ENCODE assay signal across 32 cellular contexts in the genomic region with DNA sequence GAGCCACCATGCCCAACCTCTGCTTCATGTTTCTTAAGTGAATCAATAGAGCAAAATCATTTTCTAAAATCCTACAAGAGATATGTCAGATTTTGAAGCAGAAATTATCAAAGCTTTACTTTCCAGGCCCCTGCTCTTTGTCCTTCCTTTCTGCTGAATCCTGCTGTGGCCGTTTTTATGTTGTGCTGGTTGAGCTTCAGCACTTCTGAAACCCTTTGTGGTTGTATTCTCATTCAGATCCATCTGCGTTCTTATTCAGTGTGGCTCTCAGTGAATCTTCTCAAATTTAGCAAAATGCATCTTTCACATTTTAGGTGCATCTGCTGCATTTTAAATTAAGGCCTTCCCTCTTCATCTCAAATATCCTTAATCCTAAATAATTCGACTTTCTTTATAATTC. TPM values are rescaled to one million over a fixed set of nuclear protein-coding genes. Genes with fewer than 3 reads are reported as not detected.
A peak's percentile ranks its signal among the peaks of the same experiment; 100 is the strongest.
DNase-seq lines count a peak whose midpoint lies in the region; ATAC-seq, FAIRE-seq and TF ChIP-seq lines count a peak whose summit lies in the region.
"Had no signal": no experiment of that assay in that cellular context is flagged by ENCODE, and none has a peak within 500 bp of the region (broad histone marks: within the 10 kb centered on the region; RNA-seq: fewer than 3 reads in every experiment).

No MANE protein-coding gene starts in this region.

- H3K4ac ChIP-seq in H1 (replicated peaks; ENCODE audit: insufficient read length, low read depth, low read length): no peak overlapping the region

- H3K9me3 Mint-ChIP-seq in GM23338: no peaks in the 10 kb centered on the region
- H3K9me3 Mint-ChIP-seq: brain; CD8-positive, alpha-beta T cell; naive B cell had no signal

- WGBS in H1 (ENCODE audit: extremely low coverage in 1 of 2, insufficient coverage in 1 of 2, insufficient read length in 1 of 2, insufficient replicate concordance in 2 of 2, low coverage in 1 of 2, low lambda C conversion rate in 2 of 2, missing lambda C conversion rate in 1 of 2), 2 experiments: 11 to 100% methylated on average over 1 to 3 of the region's 3 CpGs

- FAIRE-seq in H1 (lab: Jason Lieb, UNC): peak; percentile 79
- FAIRE-seq: K562 had no signal

- H3K9me3 ChIP-seq in MM.1S (replicated peaks; ENCODE audit: insufficient read depth, low read length) (no peaks in the 10 kb centered on the region), H1 (ENCODE audit: insufficient read depth in 2 of 2, low read depth in 1 of 2, low read length in 1 of 2) (no peaks in the 10 kb centered on the region)
- H3K9me3 ChIP-seq: heart right ventricle, lower lobe of right lung, prostate gland, right lobe of liver, spleen, thyroid gland had no signal

- no peak overlapping the region for H3K14ac ChIP-seq in H1 (ENCODE audit: insufficient read length)

- H3K4me1 ChIP-seq in GM23338 (ENCODE audit: insufficient read depth) (peaks cover 28% of the 10 kb centered on the region), MM.1S (ENCODE audit: low read length) (no peaks in the 10 kb centered on the region), H1 (replicated peaks in 1 of 4; ENCODE audit: control insufficient read depth in 3 of 4, insufficient read depth in 4 of 4, low read length in 3 of 4) (peaks cover 0 to 17% (median 6%) of the 10 kb centered on the region in 4 experiments; a peak in 5 of 7 replicates)
- H3K4me1 ChIP-seq: lower lobe of right lung, prostate gland, right lobe of liver had no signal

- H3K27me3 Mint-ChIP-seq in GM23338 (ENCODE audit: insufficient read depth, low read depth, poor library complexity): peaks cover 5% of the 10 kb centered on the region
- H3K27me3 Mint-ChIP-seq: B cell, brain, naive B cell had no signal

- TF ChIP-seq RAD21 in H1 (IDR thresholded peaks at IDR 0.05 in 1 of 2, conservative IDR thresholded peaks at IDR 0.05 in 1 of 2; ENCODE audit: low read depth in 2 of 2, low read length in 2 of 2): no peak

- H3K36me3 ChIP-seq in GM23338 (ENCODE audit: insufficient read depth) (no peaks in the 10 kb centered on the region), MM.1S (replicated peaks; ENCODE audit: insufficient read depth, low read length) (no peaks in the 10 kb centered on the region), H1 (ENCODE audit: control insufficient read depth in 2 of 4, insufficient read depth in 4 of 4, low read length in 3 of 4) (no peaks in the 10 kb centered on the region)
- H3K36me3 ChIP-seq: lower lobe of right lung, prostate gland, right lobe of liver, thyroid gland had no signal

- H2BK12ac ChIP-seq in H1 (ENCODE audit: low read depth, low read length): 0 out of 2 replicates have a peak overlapping the region, but pooled peaks have one; percentile 23

- H2BK5ac ChIP-seq in H1 (ENCODE audit: low read depth, low read length): peak overlapping the region; percentile 81; the same call in 1 of the 2 replicates

- no peak overlapping the region for H3K23ac ChIP-seq in H1 (ENCODE audit: insufficient read length)

- no peak overlapping the region for H3K9ac ChIP-seq in MM.1S (ENCODE audit: low read length)
- H3K9ac ChIP-seq in H1 (replicated peaks in 1 of 4; ENCODE audit: extremely low read depth in 1 of 4, low read depth in 3 of 4, low read length in 3 of 4): no peak overlapping the region

- H3K27ac ChIP-seq in GM23338 (ENCODE audit: low read depth) (peak overlapping the region; percentile 85), MM.1S (ENCODE audit: low read length) (no peak overlapping the region), H1 (ENCODE audit: low read depth, low read length) (peak overlapping the region; percentile 62; the same call in 1 of the 2 replicates)
- H3K27ac ChIP-seq: heart right ventricle, lower lobe of right lung, prostate gland, right lobe of liver, spleen, thyroid gland had no signal

- H3K9me2 ChIP-seq in GM23338 (ENCODE audit: insufficient read depth): no peaks in the 10 kb centered on the region
- no peaks in the 10 kb centered on the region for H3K9me2 ChIP-seq in MM.1S (replicated peaks; ENCODE audit: insufficient read depth, low read length)

- peaks cover 30% of the 10 kb centered on the region for H3K4me1 Mint-ChIP-seq in GM23338

- H3K23me2 ChIP-seq in H1 (ENCODE audit: low read depth, low read length): no peaks in the 10 kb centered on the region

- no peak for TF ChIP-seq POLR2A in H1 (IDR thresholded peaks at IDR 0.05; ENCODE audit: control extremely low read depth in 1 of 2, low read depth in 2 of 2, low read length in 2 of 2)

- H3K18ac ChIP-seq in H1 (ENCODE audit: extremely low read depth, low read length): no peak overlapping the region; the same call in 1 of the 2 replicates

- H3K27me3 ChIP-seq in GM23338 (ENCODE audit: insufficient read depth): no peaks in the 10 kb centered on the region
- H3K27me3 ChIP-seq in MM.1S (replicated peaks; ENCODE audit: insufficient read depth, low read length): no peaks in the 10 kb centered on the region
- H3K27me3 ChIP-seq in H1 (replicated peaks in 1 of 4; ENCODE audit: control insufficient read depth in 3 of 4, extremely low read depth in 1 of 4, insufficient read depth in 3 of 4, low read length in 3 of 4): no peaks in the 10 kb centered on the region
- H3K27me3 ChIP-seq: heart right ventricle, right lobe of liver, spleen, thyroid gland had no signal

- peak overlapping the region; percentile 21 for H3K4me3 Mint-ChIP-seq in GM23338
- H3K4me3 Mint-ChIP-seq: B cell; brain; CD8-positive, alpha-beta T cell; naive B cell had no signal

- no peak overlapping the region for H2AK5ac ChIP-seq in H1 (ENCODE audit: low read depth, low read length)

- H3K79me2 ChIP-seq in GM23338 (replicated peaks; ENCODE audit: insufficient read depth): peaks cover 80% of the 10 kb centered on the region
- H3K79me2 ChIP-seq in MM.1S (ENCODE audit: low read length): peaks cover 56% of the 10 kb centered on the region
- peaks cover 0 to 85% of the 10 kb centered on the region in 2 experiments; a peak in 2 of 4 replicates for H3K79me2 ChIP-seq in H1 (ENCODE audit: control insufficient read depth in 1 of 2, insufficient read depth in 2 of 2, low read length in 2 of 2)

- POLR2A ChIA-PET in H1 (lab: Charles Lee; ENCODE audit: partially characterized antibody): interaction anchor here (0.7 to 1.7 kb wide), 2 partner anchors 71 to 252 kb away, joined by 3 to 6 read pairs; a partner anchor contains a TSS

- H3K36me3 Mint-ChIP-seq in GM23338 (ENCODE audit: low read depth): no peaks in the 10 kb centered on the region
- H3K36me3 Mint-ChIP-seq: brain had no signal

- peak; percentile 87 for ATAC-seq in GM23338
- ATAC-seq: CD8-positive, alpha-beta T cell; heart right ventricle; K562; lower lobe of right lung; Panc1; right lobe of liver had no signal

- H3K79me1 ChIP-seq in H1 (ENCODE audit: low read depth, low read length): peaks cover 20% of the 10 kb centered on the region

- TF ChIP-seq CTCF in GM23338 (conservative IDR thresholded peaks at IDR 0.05; ENCODE audit: low read depth in 2 of 2): no peak
- TF ChIP-seq CTCF in MM.1S (IDR thresholded peaks at IDR 0.05; ENCODE audit: low read length): no peak
- TF ChIP-seq CTCF in H1 (IDR thresholded peaks at IDR 0.05; ENCODE audit: control extremely low read depth in 1 of 3, insufficient read depth in 1 of 3, low read depth in 1 of 3, low read length in 3 of 3): no peak

- no peak for TF ChIP-seq EP300 in H1 (IDR thresholded peaks at IDR 0.05; ENCODE audit: borderline replicate concordance in 1 of 2, low read depth in 2 of 2, low read length in 2 of 2)

- 0 out of 2 replicates have a peak overlapping the region, but pooled peaks have one; percentile 1 for H3K4me3 ChIP-seq in GM23338
- H3K4me3 ChIP-seq in MM.1S (ENCODE audit: low read length): no peak overlapping the region
- peak overlapping the region in 1 of 4 experiments; percentile 22; a peak in 1 of 8 replicates for H3K4me3 ChIP-seq in H1 (ENCODE audit: extremely low read depth in 1 of 4, insufficient read depth in 2 of 4, low read depth in 3 of 4, low read length in 4 of 4)
- H3K4me3 ChIP-seq: heart right ventricle, K562, lower lobe of right lung, prostate gland, right lobe of liver, spleen, thyroid gland had no signal

- no peak overlapping the region for H2AFZ ChIP-seq in GM23338
- H2AFZ ChIP-seq in MM.1S (ENCODE audit: low read length): no peak overlapping the region
- no peak overlapping the region for H2AFZ ChIP-seq in H1 (ENCODE audit: low read length)

- no peaks in the 10 kb centered on the region for H4K20me1 ChIP-seq in GM23338 (replicated peaks; ENCODE audit: insufficient read depth)
- no peaks in the 10 kb centered on the region for H4K20me1 ChIP-seq in MM.1S (ENCODE audit: insufficient read depth, low read length)
- peaks cover 0 to 1% of the 10 kb centered on the region in 2 experiments for H4K20me1 ChIP-seq in H1 (replicated peaks in 1 of 2; ENCODE audit: control insufficient read depth in 1 of 2, insufficient read depth in 2 of 2, low read length in 2 of 2)

- H4K5ac ChIP-seq in H1 (ENCODE audit: insufficient read length, low read depth, low read length): peak overlapping the region; percentile 53

- no peak overlapping the region for H4K8ac ChIP-seq in H1 (ENCODE audit: extremely low read depth, insufficient read depth, low read length)

- CTCF ChIA-PET in H1 (lab: Charles Lee; ENCODE audit: partially characterized antibody): interaction anchor here (1.3 to 1.5 kb wide), 3 partner anchors 8 to 203 kb away, joined by 3 to 4 read pairs (median 4); no protein-coding TSS in a partner anchor

- peak; percentile 10 for DNase-seq in ELF-1 (ENCODE audit: low read depth, low spot score)
- peak; percentile 67 for DNase-seq in GM23338 (ENCODE audit: low spot score)
- DNase-seq in MM.1S: peak; percentile 64
- no peak for DNase-seq in H1 (ENCODE audit: low read depth in 1 of 2, low spot score in 2 of 2)
- no peak for DNase-seq in NCI-H2029 treated with DMSO at 0.1 percent for 48 hours (lab: John Stamatoyannopoulos, UW)
- DNase-seq in stimulated activated CD4-positive, alpha-beta T cell treated with anti-CD3 and anti-CD28 coated beads, Interleukin-4, amount 100 ng/mL, for 4 hours: no peak
- no peak for DNase-seq in HuH-7.5 (ENCODE audit: low spot score)
- DNase-seq: ACHN; activated CD4-positive, alpha-beta T cell treated with anti-CD3 and anti-CD28 coated beads for 1 hour; activated gamma-delta T cell treated with Interleukin-2 at 50 U/mL for 16 hours; CD8-positive, alpha-beta T cell; EL; foreskin melanocyte; heart right ventricle; lower lobe of right lung; midbrain; naive B cell; NCI-H1105; NCI-H1930; NCI-H526; nucleus accumbens; right lobe of liver; SIG-M5; spleen; stimulated activated CD4-positive, alpha-beta T cell treated with anti-CD3 and anti-CD28 coated beads, Interleukin-2, amount 100 ng/mL, for 24 hours; stimulated activated CD8-positive, alpha-beta memory T cell treated with anti-CD3 and anti-CD28 coated beads, Interleukin-4, amount 100 ng/mL, for 48 hours; thyroid gland had no signal

- peak overlapping the region; percentile 91 for H3K27ac Mint-ChIP-seq in GM23338
- H3K27ac Mint-ChIP-seq: B cell; CD8-positive, alpha-beta T cell had no signal

- H2BK120ac ChIP-seq in H1 (replicated peaks; ENCODE audit: low read depth, low read length): no peak overlapping the region

- no peak overlapping the region for H3K56ac ChIP-seq in H1 (replicated peaks; ENCODE audit: insufficient read length, low read depth, low read length)

- H3K4me2 ChIP-seq in GM23338 (peak overlapping the region; percentile 12), MM.1S (ENCODE audit: low read depth, low read length) (no peak overlapping the region), H1 (ENCODE audit: insufficient read depth in 1 of 2, low read depth in 2 of 2, low read length in 2 of 2) (peak overlapping the region; percentile 45 to 50; a peak in 3 of 4 replicates)

- H3F3A ChIP-seq in GM23338 (replicated peaks; ENCODE audit: low read depth) (no peaks in the 10 kb centered on the region), MM.1S (ENCODE audit: insufficient read depth, low read length) (no peaks in the 10 kb centered on the region)

- no peak overlapping the region for H4K91ac ChIP-seq in H1 (replicated peaks; ENCODE audit: insufficient read length, low read length)

- no peak overlapping the region for H2BK20ac ChIP-seq in H1 (ENCODE audit: low read length)

- H2BK15ac ChIP-seq in H1 (ENCODE audit: low read length): no peak overlapping the region

RNA-seq across cellular contexts. Expression of a gene that starts 26.0 kb away (rescaled TPM):
- 15.9 and 18.4 TPM in 2 replicates for total RNA-seq in GM23338 (2014; rRNA removed; shearing (Covaris generic))
- 6.1 and 6.2 TPM in 2 replicates for polyA plus RNA-seq in GM23338 (2016; fragmentation: Nextera tagmentation; extraction: Ambion mirVana)
- total RNA-seq in H1 (2021; fragmentation: NEBNext Ultra II Directional; extraction: Animal tissue kit (Norgen Biotek cat#: 25700)): 13.9 and 14.0 TPM in 2 replicates
- polyA plus RNA-seq in H1 (2011; rRNA removed): 1.7 and 2.8 TPM in 2 replicates
- polyA plus RNA-seq in H1 (2011; cell fraction: cytosol; rRNA removed): 3.0 TPM
- polyA plus RNA-seq in H1 (2011; cell fraction: nucleus; rRNA removed): 2.6 TPM
- polyA plus RNA-seq in H1 (2012, experiment 1 of 2): 3.7 to 6.4 TPM (median 3.9 TPM) in 4 replicates
- polyA plus RNA-seq in H1 (2012, experiment 2 of 2): 0.30 TPM
- polyA plus RNA-seq in H1 (2013, experiment 1 of 2): 4.8 TPM
- 4.3 TPM for polyA plus RNA-seq in H1 (2013, experiment 2 of 2)
- polyA minus RNA-seq in H1 (2011; rRNA and poly(A)+ RNA removed): 6.9 and 8.2 TPM in 2 replicates
- 8.6 TPM for polyA minus RNA-seq in H1 (2011; cell fraction: cytosol; rRNA and poly(A)+ RNA removed)
- polyA minus RNA-seq in H1 (2011; cell fraction: nucleus; rRNA and poly(A)+ RNA removed): 14.1 TPM

Comparison
In these comparisons a context has a peak if more than half of its experiments do, and no peak if none do; other contexts are left out.
1. DNase-seq: peak in ELF-1 (single experiment), GM23338 (single experiment) and MM.1S (single experiment); none in H1 (0 of 2), NCI-H2029 treated with DMSO at 0.1 percent for 48 hours (single experiment), stimulated activated CD4-positive, alpha-beta T cell treated with anti-CD3 and anti-CD28 coated beads, Interleukin-4, amount 100 ng/mL, for 4 hours (0 of 2) and HuH-7.5 (single experiment).